In the genomic region with DNA sequence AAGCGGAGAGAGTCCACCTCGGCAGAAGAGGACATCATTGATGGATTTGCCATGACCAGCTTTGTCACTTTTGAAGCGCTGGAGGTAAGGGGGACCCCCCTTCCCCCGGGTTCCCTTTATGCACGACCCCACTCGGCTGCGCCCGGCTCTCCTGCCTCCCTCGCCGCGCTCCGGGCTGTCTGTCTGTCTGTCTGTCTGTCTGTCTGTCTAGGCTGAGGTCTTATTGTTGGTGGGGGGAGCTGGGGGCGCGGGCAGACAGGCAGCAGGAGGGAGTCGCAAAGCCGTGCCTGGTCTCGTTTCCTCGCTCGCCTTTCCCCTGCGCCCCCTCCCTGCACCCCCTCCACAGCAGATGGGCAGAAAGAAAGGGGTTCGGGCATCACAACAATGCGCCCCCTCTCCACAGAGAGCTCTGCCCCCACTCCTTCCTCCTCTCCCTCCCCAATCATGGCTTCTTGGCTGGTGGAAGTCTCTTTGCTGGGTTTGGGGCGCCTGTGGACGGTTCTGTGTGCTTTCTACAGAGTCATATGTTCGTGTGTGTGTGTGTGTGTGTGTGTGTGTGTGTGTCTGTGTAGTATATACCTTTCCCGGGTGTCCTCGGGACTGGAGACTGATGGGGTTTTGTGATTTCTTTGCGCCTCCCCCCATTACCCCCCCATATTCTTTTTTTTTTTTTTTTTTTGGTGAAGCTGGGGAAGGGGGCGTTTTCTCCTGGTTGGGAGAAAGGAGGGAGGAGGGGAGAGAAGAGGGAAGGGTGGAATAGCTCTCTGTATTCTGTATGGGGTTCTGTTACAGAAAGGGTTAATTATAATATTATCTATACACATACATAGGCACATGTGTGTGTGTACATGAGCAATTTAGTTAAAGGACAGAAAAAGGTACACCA, we compare ENCODE assay signal across 8 cellular contexts. TPM values are rescaled to one million over a fixed set of nuclear protein-coding genes. Genes with fewer than 3 reads are reported as not detected.
DNase-seq lines count a peak whose midpoint lies in the region; ATAC-seq, FAIRE-seq and TF ChIP-seq lines count a peak whose summit lies in the region.

No MANE protein-coding gene starts in this region.

- no peaks in the 10 kb centered on the region for H4K20me1 ChIP-seq in HepG2 (ENCODE audit: insufficient read depth, low read length)

- FAIRE-seq in HepG2 (lab: Jason Lieb, UNC), result no peak

- peak overlapping the region; percentile 72 to 85 for H3K4me3 Mint-ChIP-seq in activated T-cell treated with anti-CD3 and anti-CD28 coated beads, Interleukin-2, amount 50 U/mL, for 72 hours
- no peak overlapping the region for H3K4me3 Mint-ChIP-seq in Calu3 (ENCODE audit: low read depth, unreplicated experiment)

- no peak overlapping the region for H2AFZ ChIP-seq in HepG2 (ENCODE audit: low read length)

- no peaks in the 10 kb centered on the region for H3K36me3 ChIP-seq in HepG2 (replicated peaks in 1 of 2; ENCODE audit: control insufficient read depth in 1 of 2, insufficient read depth in 2 of 2, low read length in 2 of 2)
- H3K36me3 ChIP-seq in tibial nerve, result no peaks in the 10 kb centered on the region

- no peaks in the 10 kb centered on the region for H3K9me3 ChIP-seq in HepG2 (ENCODE audit: low read length)
- no peaks in the 10 kb centered on the region for H3K9me3 ChIP-seq in tibial nerve

- CTCF ChIA-PET in HepG2 (lab: Yijun Ruan, JAX; ENCODE audit: low intra/inter-chr PET ratio, low total read pairs), result no interaction called here
- CTCF ChIA-PET in Calu3 (lab: Charles Lee), result interaction anchor here (0.7 to 0.9 kb wide), 2 partner anchors 189 to 351 kb away, joined by 4 to 6 read pairs; no protein-coding TSS in a partner anchor

- H3K4me1 ChIP-seq in HepG2 (ENCODE audit: insufficient read depth, low read length) (peaks cover 18% of the 10 kb centered on the region), tibial nerve (peaks cover 0 to 40% (median 20%) of the 10 kb centered on the region in 4 donors)

- H3K27me3 ChIP-seq in HepG2 (ENCODE audit: control insufficient read depth in 1 of 2, insufficient read depth in 2 of 2, low read length in 2 of 2), result peaks cover 0 to 41% of the 10 kb centered on the region in 2 experiments; a peak in 4 of 5 replicates
- H3K27me3 ChIP-seq in tibial nerve, result no peaks in the 10 kb centered on the region

- intact Hi-C loops in HepG2 (cut with micrococcal nuclease; ENCODE audit: unreplicated experiment), result no loop called here
- intact Hi-C loops in Calu3 (cut with micrococcal nuclease; ENCODE audit: unreplicated experiment), result no loop called here

- H3K9me3 Mint-ChIP-seq in activated T-cell treated with anti-CD3 and anti-CD28 coated beads, Interleukin-2, amount 50 U/mL, for 72 hours, result no peaks in the 10 kb centered on the region
- no peaks in the 10 kb centered on the region for H3K9me3 Mint-ChIP-seq in Calu3 (ENCODE audit: low read depth, unreplicated experiment)

- no peak for ATAC-seq in activated T-cell treated with anti-CD3 and anti-CD28 coated beads, Interleukin-2, amount 50 U/mL, for 72 hours (replicated peaks in 1 of 2)
- ATAC-seq in HepG2, result no peak
- ATAC-seq in HG03139 (IDR thresholded peaks at IDR 0.05; ENCODE audit: unreplicated experiment), result no peak

- no peak for TF ChIP-seq RAD21 in HepG2 (CRISPR knock-in tag; IDR thresholded peaks at IDR 0.05)

- TF ChIP-seq POLR2A in HepG2 (IDR thresholded peaks at IDR 0.05; ENCODE audit: insufficient read depth in 1 of 2, low read depth in 2 of 2, low read length in 2 of 2) (no peak), tibial nerve (IDR thresholded peaks at IDR 0.05) (no peak)

- no peak for TF ChIP-seq EP300 in HepG2 (IDR thresholded peaks at IDR 0.05; ENCODE audit: low read depth in 2 of 2, low read length in 2 of 2)
- TF ChIP-seq EP300 in HepG2 (CRISPR knock-in tag; IDR thresholded peaks at IDR 0.05; ENCODE audit: borderline replicate concordance), result no peak
- no peak for TF ChIP-seq EP300 in tibial nerve (IDR thresholded peaks at IDR 0.05)

- TF ChIP-seq CTCF in HepG2 (CRISPR knock-in tag; IDR thresholded peaks at IDR 0.05) (no peak), tibial nerve (IDR thresholded peaks at IDR 0.05) (no peak), Calu3 (IDR thresholded peaks at IDR 0.05; ENCODE audit: unreplicated experiment) (no peak)

- DNase-seq in activated gamma-delta T cell (lab: John Stamatoyannopoulos, UW), result peak; percentile 10
- no peak for DNase-seq in activated gamma-delta T cell treated with Interleukin-2 at 50 U/mL for 16 hours
- DNase-seq in activated T-cell treated with anti-CD3 and anti-CD28 coated beads, Interleukin-2, amount 50 U/mL, for 72 hours, result peak in 1 of 2 donors; percentile 1
- no peak for DNase-seq in HepG2 (ENCODE audit: low spot score)
- peak in 1 of 2 donors; percentile 37 for DNase-seq in tibial nerve (ENCODE audit: low spot score in 2 of 2)
- no peak for DNase-seq in NCI-H524 treated with DMSO at 0.1 percent for 48 hours (lab: John Stamatoyannopoulos, UW)
- DNase-seq in Calu3, result no peak

- in situ Hi-C loops in HepG2 (cut with HindIII; ENCODE audit: extremely low pct_ligation_motif_present, low pct_unique_long_range_greater_than_20kb), result no loop called here

- peak overlapping the region; percentile 70 for H3K4me2 ChIP-seq in HepG2 (ENCODE audit: low read depth, low read length)

- no peaks in the 10 kb centered on the region for H3K27me3 Mint-ChIP-seq in activated T-cell treated with anti-CD3 and anti-CD28 coated beads, Interleukin-2, amount 50 U/mL, for 72 hours (ENCODE audit: low read depth)
- H3K27me3 Mint-ChIP-seq in Calu3 (ENCODE audit: unreplicated experiment), result no peaks in the 10 kb centered on the region

- H3K4me3 ChIP-seq in HepG2 (replicated peaks in 1 of 3; ENCODE audit: insufficient read depth in 1 of 3, low read depth in 2 of 3, low read length in 3 of 3) (peak overlapping the region in 2 of 3 experiments; percentile 62 to 70; a peak in 3 of 6 replicates), tibial nerve (peak overlapping the region; percentile 57 to 98 (median 72))

- BruUV-seq in HepG2 (replicated peaks; lab: Mats Ljungman, UMichigan) (no TSS peak), Calu3 (replicated peaks; lab: Mats Ljungman, UMichigan) (no TSS peak)

- no peak overlapping the region for H3K9ac ChIP-seq in HepG2 (ENCODE audit: insufficient read depth, low read depth, low read length)

- POLR2A ChIA-PET in HepG2 (lab: Yijun Ruan, JAX), result no interaction called here

- WGBS in HepG2 (ENCODE audit: low lambda C conversion rate), result 7% methylated on average over 14 of the region's 29 CpGs
- WGBS in tibial nerve, 2 donors, result 0 to 2% methylated on average over 26 to 27 of the region's 29 CpGs

- H3K27ac Mint-ChIP-seq in activated T-cell treated with anti-CD3 and anti-CD28 coated beads, Interleukin-2, amount 50 U/mL, for 72 hours, result no peak overlapping the region
- H3K27ac Mint-ChIP-seq in Calu3 (ENCODE audit: unreplicated experiment), result no peak overlapping the region

- no peak overlapping the region for H3K27ac ChIP-seq in HepG2 (ENCODE audit: extremely low read length, insufficient read depth, low read length)
- peak overlapping the region in 2 of 4 donors; percentile 68 to 97 for H3K27ac ChIP-seq in tibial nerve

- H3K79me2 ChIP-seq in HepG2 (ENCODE audit: insufficient read depth, low read length), result no peaks in the 10 kb centered on the region

- peaks cover 0 to 3% of the 10 kb centered on the region in 2 donors for H3K36me3 Mint-ChIP-seq in activated T-cell treated with anti-CD3 and anti-CD28 coated beads, Interleukin-2, amount 50 U/mL, for 72 hours (ENCODE audit: insufficient read depth in 2 of 2)
- H3K36me3 Mint-ChIP-seq in Calu3 (ENCODE audit: insufficient read depth, unreplicated experiment), result no peaks in the 10 kb centered on the region

- peaks cover 11% of the 10 kb centered on the region for H3K4me1 Mint-ChIP-seq in activated T-cell treated with anti-CD3 and anti-CD28 coated beads, Interleukin-2, amount 50 U/mL, for 72 hours (ENCODE audit: low read depth)
- H3K4me1 Mint-ChIP-seq in Calu3 (ENCODE audit: low read depth, unreplicated experiment), result no peaks in the 10 kb centered on the region

TF ChIP-seq in HepG2, 621 proteins besides CTCF, POLR2A, EP300 and RAD21:
- TF ChIP-seq ETV6 (CRISPR knock-in tag; conservative IDR thresholded peaks at IDR 0.05) (no peak), ZNF788 (CRISPR knock-in tag; IDR thresholded peaks at IDR 0.05; ENCODE audit: borderline replicate concordance) (no peak), ZFAT (CRISPR knock-in tag; conservative IDR thresholded peaks at IDR 0.05) (no peak), ZNF468 (CRISPR knock-in tag; IDR thresholded peaks at IDR 0.05) (no peak)

RNA-seq across cellular contexts. Expression of a gene that starts 1.8 kb away (rescaled TPM):
- 1 to 10 TPM; 2.9 to 7.9 TPM for total RNA-seq in activated T-cell treated with anti-CD3 and anti-CD28 coated beads, Interleukin-2, amount 50 U/mL, for 72 hours
- total RNA-seq in HepG2 (2016; rRNA removed; fragmentation: Illumina TruSeq; extraction: Trizol) (0.38 TPM in 1 of 2 replicates, not detected in the other), tibial nerve (10 to 100 TPM; 56.6 to 87.9 (median 71.6) TPM), Calu3 (2022) (not detected in 2 replicates)
- total RNA-seq in HepG2 (2016; cell fraction: cytosol; rRNA removed; fragmentation: Illumina TruSeq; extraction: Trizol; ENCODE audit: low read depth), result 0.09 and 0.10 TPM in 2 replicates
- 0.09 TPM in 1 of 2 replicates, not detected in the other for total RNA-seq in HepG2 (2016; cell fraction: insoluble cytoplasmic fraction; rRNA removed; fragmentation: Illumina TruSeq; extraction: Trizol)
- total RNA-seq in HepG2 (2016; cell fraction: membrane; rRNA removed; fragmentation: Illumina TruSeq; extraction: Trizol), result 0.06 and 0.07 TPM in 2 replicates
- total RNA-seq in HepG2 (2016; cell fraction: nucleus; rRNA removed; fragmentation: Illumina TruSeq; extraction: Trizol), result 0.60 and 1.5 TPM in 2 replicates
- not detected in 2 replicates for polyA plus RNA-seq in HepG2 (2011; rRNA removed)
- 0.01 TPM in 2 replicates for polyA plus RNA-seq in HepG2 (2011; cell fraction: cytosol; rRNA removed)
- polyA plus RNA-seq in HepG2 (2011; cell fraction: nucleus; rRNA removed), result 0.14 and 1.1 TPM in 2 replicates
- polyA plus RNA-seq in HepG2 (2012), result 0.33 and 0.44 TPM in 2 replicates
- polyA plus RNA-seq in HepG2 (2016; cell fraction: cytosol; fragmentation: Illumina TruSeq; extraction: Trizol; ENCODE audit: low read depth), result not detected in 2 replicates
- polyA plus RNA-seq in HepG2 (2016; cell fraction: insoluble cytoplasmic fraction; fragmentation: Illumina TruSeq; extraction: Trizol; ENCODE audit: low read depth), result 0.03 and 0.29 TPM in 2 replicates
- polyA plus RNA-seq in HepG2 (2016; cell fraction: membrane; fragmentation: Illumina TruSeq; extraction: Trizol; ENCODE audit: low read depth), result not detected in 2 replicates
- polyA plus RNA-seq in HepG2 (2016; cell fraction: nucleus; fragmentation: Illumina TruSeq; extraction: Trizol; ENCODE audit: insufficient read depth, low read depth), result 0.59 and 1.0 TPM in 2 replicates
- polyA minus RNA-seq in HepG2 (2011; rRNA and poly(A)+ RNA removed; ENCODE audit: low replicate concordance), result 0.10 and 0.19 TPM in 2 replicates
- not detected in 2 replicates for polyA minus RNA-seq in HepG2 (2011; cell fraction: cytosol; rRNA and poly(A)+ RNA removed)
- polyA minus RNA-seq in HepG2 (2011; cell fraction: nucleus; rRNA and poly(A)+ RNA removed), result 0.99 and 1.4 TPM in 2 replicates

Comparison
In these comparisons a context has a peak if more than half of its experiments do, and no peak if none do; other contexts are left out.
1. RNA of a gene that starts 1.8 kb away (total RNA-seq): 56.6 to 87.9 TPM in tibial nerve; 2.9 to 7.9 TPM in activated T-cell treated with anti-CD3 and anti-CD28 coated beads, Interleukin-2, amount 50 U/mL, for 72 hours, 0.06 to 1.5 TPM in HepG2 and not detected in Calu3; every median in the first group is over 4 times any median in the second.